In the genomic region with DNA sequence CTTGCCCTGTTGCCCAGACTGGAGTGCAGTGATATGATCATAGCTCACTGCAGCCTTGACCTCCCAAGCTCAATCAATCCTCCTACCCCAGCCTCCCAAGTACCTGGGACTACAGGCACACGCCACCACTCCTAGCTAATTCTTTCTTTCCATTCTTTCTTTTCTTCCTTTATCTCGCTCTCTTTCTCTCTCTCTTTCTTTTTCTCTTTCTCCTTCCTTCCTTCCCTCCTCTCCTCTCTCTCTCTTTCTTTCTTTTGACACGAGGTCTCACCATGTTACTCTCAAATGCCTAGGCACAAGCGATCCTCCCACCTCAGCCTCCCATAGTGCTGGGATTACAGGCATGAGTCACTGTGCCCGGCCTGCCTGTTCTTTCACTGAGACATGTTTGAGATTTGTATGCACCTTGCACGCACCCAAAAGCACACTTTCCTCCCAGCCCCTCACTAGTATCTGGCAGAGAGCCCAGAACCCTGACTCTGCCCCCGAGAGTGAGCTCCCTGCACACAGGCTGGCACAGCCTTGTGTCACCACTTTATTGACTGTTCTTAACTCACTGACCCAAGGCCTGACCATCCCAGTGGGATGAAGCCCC, we compare ENCODE assay signal across 9 cellular contexts. TPM values are rescaled to one million over a fixed set of nuclear protein-coding genes. Genes with fewer than 3 reads are reported as not detected.
A peak's percentile ranks its signal among the peaks of the same experiment; 100 is the strongest.
DNase-seq lines count a peak whose midpoint lies in the region; ATAC-seq, FAIRE-seq and TF ChIP-seq lines count a peak whose summit lies in the region.
"Had no signal": no experiment of that assay in that cellular context is flagged by ENCODE, and none has a peak within 500 bp of the region (broad histone marks: within the 10 kb centered on the region; RNA-seq: fewer than 3 reads in every experiment).

No MANE protein-coding gene starts in this region.

- ATAC-seq in GM21786 (IDR thresholded peaks at IDR 0.05; ENCODE audit: unreplicated experiment), result peak; percentile 72

- TF ChIP-seq CTCF in D721Med (IDR thresholded peaks at IDR 0.05; ENCODE audit: insufficient read depth, missing control alignments), result no peak

- DNase-seq in DMS79 (lab: John Stamatoyannopoulos, UW) (peak; percentile 33), NCI-H345 (lab: John Stamatoyannopoulos, UW) (peak; percentile 84), D721Med (ENCODE audit: insufficient read length, low spot score) (no peak), cerebellum (ENCODE audit: low spot score) (no peak), NCI-H82 (lab: John Stamatoyannopoulos, UW) (no peak)
- peak; percentile 71 for DNase-seq in activated naive CD4-positive, alpha-beta T cell treated with Interleukin-2 at 50 U/mL for 16 hours
- DNase-seq in stimulated activated CD8-positive, alpha-beta memory T cell treated with anti-CD3 and anti-CD28 coated beads, Interleukin-15, amount 100 ng/mL, for 48 hours (ENCODE audit: low read depth in 2 of 2), result peak; percentile 61

- FAIRE-seq in D721Med (lab: Jason Lieb, UNC), result no peak

RNA-seq across cellular contexts. Expression of a gene that starts 56.8 kb away (rescaled TPM):
- 0.27 TPM for total RNA-seq in cerebellum
- total RNA-seq: pulmonary artery endothelial cell had no signal

Comparison
In these comparisons a context has a peak if more than half of its experiments do, and no peak if none do; other contexts are left out.
1. DNase-seq: peak in DMS79 (single experiment), NCI-H345 (single experiment), activated naive CD4-positive, alpha-beta T cell treated with Interleukin-2 at 50 U/mL for 16 hours (single experiment) and stimulated activated CD8-positive, alpha-beta memory T cell treated with anti-CD3 and anti-CD28 coated beads, Interleukin-15, amount 100 ng/mL, for 48 hours (2 of 2); none in D721Med (single experiment), cerebellum (single experiment) and NCI-H82 (single experiment).